Comparison of ENCODE assay signal across 1 cellular context in genomic region chr5:139633295-139634027, GRCh38.
TF ChIP-seq lines count a peak whose summit lies in the region.

No MANE protein-coding gene starts in this region.

TF ChIP-seq in HepG2, 621 proteins besides CTCF, POLR2A, EP300 and RAD21 (continued from another document and continues in another):
- no peak for TF ChIP-seq ZBED4 (CRISPR knock-in tag; IDR thresholded peaks at IDR 0.05; ENCODE audit: borderline replicate concordance)
- peak; percentile 59; the same call in 1 of the 2 replicates for TF ChIP-seq ZFP90 (CRISPR knock-in tag; IDR thresholded peaks at IDR 0.05; ENCODE audit: borderline replicate concordance)
- TF ChIP-seq ZNF670 (CRISPR knock-in tag; IDR thresholded peaks at IDR 0.05; ENCODE audit: borderline replicate concordance): peak; percentile 61; the same call in 1 of the 2 replicates
- no peak for TF ChIP-seq ARNT2 (CRISPR knock-in tag; IDR thresholded peaks at IDR 0.05; ENCODE audit: low read depth)
- TF ChIP-seq SATB2 (CRISPR knock-in tag; IDR thresholded peaks at IDR 0.05): no peak
- no peak for TF ChIP-seq HCFC1 (IDR thresholded peaks at IDR 0.05; ENCODE audit: low read depth, low read length)
- peak; percentile 56; the same call in 1 of the 2 replicates for TF ChIP-seq HOXA3 (CRISPR knock-in tag; IDR thresholded peaks at IDR 0.05)
- no peak for TF ChIP-seq TGIF2 (CRISPR knock-in tag; IDR thresholded peaks at IDR 0.05)
- no peak for TF ChIP-seq RELA (CRISPR knock-in tag; IDR thresholded peaks at IDR 0.05)
- no peak for TF ChIP-seq GLMP (CRISPR knock-in tag; IDR thresholded peaks at IDR 0.05; ENCODE audit: borderline replicate concordance)
- no peak for TF ChIP-seq ATAD3A (CRISPR knock-in tag; IDR thresholded peaks at IDR 0.05)
- TF ChIP-seq ZNF530 (CRISPR knock-in tag; IDR thresholded peaks at IDR 0.05; ENCODE audit: low read depth): no peak
- TF ChIP-seq ARID2 (CRISPR knock-in tag; IDR thresholded peaks at IDR 0.05; ENCODE audit: borderline replicate concordance): no peak
- TF ChIP-seq PRDM15 (CRISPR knock-in tag; IDR thresholded peaks at IDR 0.05): 0 out of 2 replicates have a peak, but pooled peaks have one; percentile 20
- 0 out of 2 replicates have a peak, but pooled peaks have one; percentile 31 for TF ChIP-seq KLF6 (CRISPR knock-in tag; IDR thresholded peaks at IDR 0.05)
- TF ChIP-seq LCORL (IDR thresholded peaks at IDR 0.05): no peak
- no peak for TF ChIP-seq LCORL (CRISPR knock-in tag; IDR thresholded peaks at IDR 0.05)
- TF ChIP-seq ARNTL (CRISPR knock-in tag; IDR thresholded peaks at IDR 0.05): no peak
- no peak for TF ChIP-seq JUN (CRISPR knock-in tag; IDR thresholded peaks at IDR 0.05)
- TF ChIP-seq MAFG (CRISPR knock-in tag; IDR thresholded peaks at IDR 0.05): no peak
- no peak for TF ChIP-seq CBX1 (IDR thresholded peaks at IDR 0.05; ENCODE audit: low read depth)
- TF ChIP-seq ZNF574 (CRISPR knock-in tag; IDR thresholded peaks at IDR 0.05): 0 out of 2 replicates have a peak, but pooled peaks have one; percentile 44
- no peak for TF ChIP-seq BCLAF1 (IDR thresholded peaks at IDR 0.05)
- no peak for TF ChIP-seq MYPOP (CRISPR knock-in tag; IDR thresholded peaks at IDR 0.05)
- no peak for TF ChIP-seq TFDP2 (CRISPR knock-in tag; IDR thresholded peaks at IDR 0.05)
- no peak for TF ChIP-seq ZHX2 (IDR thresholded peaks at IDR 0.05; ENCODE audit: low read depth)
- no peak for TF ChIP-seq ZHX2 (CRISPR knock-in tag; IDR thresholded peaks at IDR 0.05; ENCODE audit: borderline replicate concordance)
- TF ChIP-seq ZNF230 (CRISPR knock-in tag; IDR thresholded peaks at IDR 0.05): no peak
- TF ChIP-seq ZC3H4 (CRISPR knock-in tag; IDR thresholded peaks at IDR 0.05; ENCODE audit: borderline replicate concordance): no peak
- TF ChIP-seq AKAP8 (CRISPR knock-in tag; IDR thresholded peaks at IDR 0.05): 0 out of 2 replicates have a peak, but pooled peaks have one; percentile 48
- no peak for TF ChIP-seq ZFP41 (CRISPR knock-in tag; IDR thresholded peaks at IDR 0.05; ENCODE audit: borderline replicate concordance)
- no peak for TF ChIP-seq HHEX (CRISPR knock-in tag; IDR thresholded peaks at IDR 0.05)
- TF ChIP-seq NONO (IDR thresholded peaks at IDR 0.05): no peak
- TF ChIP-seq NONO (CRISPR knock-in tag; conservative IDR thresholded peaks at IDR 0.05): no peak; the same call in 1 of the 2 replicates
